25 cellular contexts compared by ENCODE assay signal in the genomic region with DNA sequence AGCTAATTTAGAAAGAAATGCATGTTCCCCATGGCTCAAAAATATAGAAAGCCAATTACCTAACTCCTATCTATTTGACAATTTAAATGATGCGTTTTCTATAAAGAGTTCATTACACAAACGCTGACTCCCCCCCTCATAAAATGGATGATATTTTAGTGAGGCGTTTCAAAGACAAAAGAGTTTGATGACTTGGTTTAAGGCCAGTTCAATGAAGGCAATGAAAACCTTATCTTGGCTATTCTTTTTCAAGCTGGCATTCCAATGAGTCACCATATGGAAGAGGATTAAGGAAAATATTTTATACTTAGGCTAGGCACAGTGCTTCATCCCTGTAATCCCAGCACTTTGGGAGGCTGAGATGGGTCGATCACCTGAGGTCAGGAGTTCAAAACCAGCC.
DNase-seq lines count a peak whose midpoint lies in the region; TF ChIP-seq lines count a peak whose summit lies in the region.
"Had no signal": no experiment of that assay in that cellular context is flagged by ENCODE, and none has a peak within 500 bp of the region (broad histone marks: within the 10 kb centered on the region; RNA-seq: fewer than 3 reads in every experiment).

No MANE protein-coding gene starts in this region.

- peaks cover 54% of the 10 kb centered on the region for H3K4me1 ChIP-seq in adipocyte (ENCODE audit: control insufficient read depth, insufficient read depth, low read length)

- no peaks in the 10 kb centered on the region for H3K27me3 ChIP-seq in adipocyte (replicated peaks; ENCODE audit: control insufficient read depth, insufficient read depth, low read length)
- H3K27me3 ChIP-seq: esophagus squamous epithelium had no signal

- DNase-seq in EL (peak; percentile 66), LHCN-M2 (ENCODE audit: low read depth) (peak; percentile 50), adipocyte (ENCODE audit: low read depth) (peak; percentile 23), fibroblast of villous mesenchyme (ENCODE audit: low read depth) (peak; percentile 54), NCI-H345 treated with DMSO at 0.1 percent for 48 hours (lab: John Stamatoyannopoulos, UW; ENCODE audit: unreplicated experiment) (no peak), NCI-H1694 (lab: John Stamatoyannopoulos, UW) (no peak)
- no peak for DNase-seq in activated CD4-positive, CD25-positive, alpha-beta regulatory T cell treated with anti-CD3 and anti-CD28 coated beads, Interleukin-2, amount 50 U/mL, for 72 hours
- DNase-seq in activated CD8-positive, alpha-beta memory T cell treated with anti-CD3 and anti-CD28 coated beads for 24 hours = no peak
- DNase-seq: activated naive CD4-positive, alpha-beta T cell treated with anti-CD3 and anti-CD28 coated beads, Interleukin-2, amount 10 ng/mL, durations not matched to agents 7 days and 5 days; activated T-cell treated with anti-CD3 and anti-CD28 coated beads, Interleukin-2, amount 50 U/mL, for 72 hours; aorta; CD4-positive, alpha-beta memory T cell; effector CD4-positive, alpha-beta T cell; esophagus squamous epithelium; glutamatergic neuron; MM.1S; naive B cell; NCI-H1417 treated with DMSO at 0.1 percent for 48 hours; NCI-H526 treated with DMSO at 0.1 percent for 48 hours; nucleus accumbens; SHP77 treated with DMSO at 0.1 percent for 48 hours; stimulated activated CD4-positive, alpha-beta T cell treated with anti-CD3 and anti-CD28 coated beads, Interleukin-2, amount 100 ng/mL, for 48 hours; stimulated activated naive CD4-positive, alpha-beta T cell; T-cell had no signal

- H3K36me3 ChIP-seq in adipocyte (ENCODE audit: control insufficient read depth, insufficient read depth, low read length, severe bottlenecking) = no peaks in the 10 kb centered on the region
- H3K36me3 ChIP-seq: esophagus squamous epithelium, thoracic aorta had no signal

- H3K4me3 ChIP-seq in adipocyte (ENCODE audit: low read length) = no peak overlapping the region
- no peak overlapping the region for H3K4me3 ChIP-seq in fibroblast of villous mesenchyme (ENCODE audit: low read depth, low read length)
- H3K4me3 ChIP-seq: esophagus squamous epithelium, thoracic aorta had no signal

- H3K9me3 ChIP-seq in adipocyte (ENCODE audit: control insufficient read depth, low read length) = no peaks in the 10 kb centered on the region
- H3K9me3 ChIP-seq: esophagus squamous epithelium, thoracic aorta had no signal

- no peak overlapping the region for H3K9ac ChIP-seq in adipocyte (ENCODE audit: low read length)

- no peak for TF ChIP-seq CTCF in fibroblast of villous mesenchyme (IDR thresholded peaks at IDR 0.05; ENCODE audit: insufficient read depth, low read depth, low read length)

Comparison
In these comparisons a context has a peak if more than half of its experiments do, and no peak if none do; other contexts are left out.
1. DNase-seq: peak in EL (single experiment), LHCN-M2 (single experiment), adipocyte (single experiment) and fibroblast of villous mesenchyme (single experiment); none in activated CD4-positive, CD25-positive, alpha-beta regulatory T cell treated with anti-CD3 and anti-CD28 coated beads, Interleukin-2, amount 50 U/mL, for 72 hours (single experiment), NCI-H345 treated with DMSO at 0.1 percent for 48 hours (single experiment), activated CD8-positive, alpha-beta memory T cell treated with anti-CD3 and anti-CD28 coated beads for 24 hours (single experiment) and NCI-H1694 (single experiment).